In genomic region chr13:74136089-74136658, GRCh38 we compare ENCODE assay signal across 1 cellular context.
A peak's percentile ranks its signal among the peaks of the same experiment; 100 is the strongest.
TF ChIP-seq lines count a peak whose summit lies in the region.

No MANE protein-coding gene starts in this region.

TF ChIP-seq in GM12878, 131 proteins besides CTCF, POLR2A, EP300 and RAD21 (continued from another document):
- no peak for TF ChIP-seq SP1 (IDR thresholded peaks at IDR 0.05; ENCODE audit: low read depth, low read length)
- TF ChIP-seq IKZF2 (IDR thresholded peaks at IDR 0.05), result peak; percentile 58 to 67; a peak in 2 of 4 replicates
- TF ChIP-seq RBBP5 (conservative IDR thresholded peaks at IDR 0.05), result no peak
- TF ChIP-seq RUNX3 (IDR thresholded peaks at IDR 0.05; ENCODE audit: low read length), result 0 out of 2 replicates have a peak, but pooled peaks have one; percentile 12
- no peak for TF ChIP-seq NRF1 (conservative IDR thresholded peaks at IDR 0.05; ENCODE audit: low read depth, low read length)
- TF ChIP-seq ZNF24 (IDR thresholded peaks at IDR 0.05), result no peak
- no peak for TF ChIP-seq SMC3 (IDR thresholded peaks at IDR 0.05; ENCODE audit: borderline replicate concordance, low read length)
- no peak for TF ChIP-seq RB1 (IDR thresholded peaks at IDR 0.05; ENCODE audit: borderline replicate concordance)
- TF ChIP-seq RELB (IDR thresholded peaks at IDR 0.05; ENCODE audit: low read depth), result no peak
- TF ChIP-seq HDAC6 (IDR thresholded peaks at IDR 0.05; ENCODE audit: unreplicated experiment), result no peak
- TF ChIP-seq STAT3 (IDR thresholded peaks at IDR 0.05; ENCODE audit: low read depth, low read length), result no peak
- no peak for TF ChIP-seq KLF5 (IDR thresholded peaks at IDR 0.05; ENCODE audit: partially characterized antibody)
- no peak for TF ChIP-seq TBL1XR1 (IDR thresholded peaks at IDR 0.05; ENCODE audit: low read depth, low read length)
- 0 out of 2 replicates have a peak, but pooled peaks have one; percentile 25 for TF ChIP-seq NBN (IDR thresholded peaks at IDR 0.05)
- TF ChIP-seq RCOR1 (conservative IDR thresholded peaks at IDR 0.05; ENCODE audit: low read depth, low read length), result no peak
- TF ChIP-seq MYC (IDR thresholded peaks at IDR 0.05; ENCODE audit: insufficient read depth, insufficient read length, insufficient replicate concordance, low read length, severe bottlenecking), result no peak
